Comparison of ENCODE assay signal across 1 cellular context in the genomic region with DNA sequence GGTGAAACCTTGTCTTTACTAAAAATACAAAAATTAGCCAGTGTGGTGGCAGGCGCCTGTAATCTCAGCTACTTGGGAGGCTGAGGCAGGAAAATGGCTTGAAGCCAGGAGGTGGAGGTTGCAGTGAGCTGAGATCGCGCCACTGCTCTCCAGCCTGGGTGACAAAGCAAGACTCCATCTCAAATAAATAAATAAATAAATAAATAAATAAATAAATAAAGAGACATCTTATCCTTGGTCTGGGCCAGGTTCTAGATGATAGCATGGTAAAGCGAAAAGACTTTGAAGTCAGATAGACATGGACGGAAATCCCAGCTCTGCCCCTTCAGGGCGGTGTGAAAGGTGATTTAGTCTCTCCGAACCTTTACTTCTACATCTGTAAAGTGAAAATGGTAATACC. TPM values are rescaled to one million over a fixed set of nuclear protein-coding genes. Genes with fewer than 3 reads are reported as not detected.
"Had no signal": no experiment of that assay in that cellular context is flagged by ENCODE, and none has a peak within 500 bp of the region (broad histone marks: within the 10 kb centered on the region; RNA-seq: fewer than 3 reads in every experiment).

No MANE protein-coding gene starts in this region.

RNA-seq across cellular contexts. Expression of a gene that starts 33.2 kb away (rescaled TPM):
- polyA plus RNA-seq: stomach had no signal
